Comparison of ENCODE assay signal across 9 cellular contexts in the genomic region with DNA sequence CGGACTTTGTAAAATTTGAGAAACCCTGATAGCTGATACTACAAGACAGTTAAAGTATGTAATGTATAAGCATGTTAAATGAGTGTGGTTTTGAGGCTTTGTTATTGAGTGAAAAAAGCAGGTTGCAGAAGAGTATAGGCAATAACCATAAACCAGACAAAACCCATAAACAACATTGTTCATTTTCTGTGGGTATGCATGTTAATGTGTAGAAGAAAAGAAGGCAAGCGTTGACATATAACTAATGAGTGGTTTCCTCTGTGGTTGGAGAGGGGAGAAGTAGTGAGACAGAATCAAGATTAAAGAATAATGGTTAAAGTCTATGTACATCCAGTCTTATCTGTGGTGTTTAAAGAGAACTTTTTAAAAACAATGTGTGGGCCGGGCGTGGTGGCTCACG. TPM values are rescaled to one million over a fixed set of nuclear protein-coding genes. Genes with fewer than 3 reads are reported as not detected.
DNase-seq lines count a peak whose midpoint lies in the region; ATAC-seq and TF ChIP-seq lines count a peak whose summit lies in the region.
"Had no signal": no experiment of that assay in that cellular context is flagged by ENCODE, and none has a peak within 500 bp of the region (broad histone marks: within the 10 kb centered on the region; RNA-seq: fewer than 3 reads in every experiment).

No MANE protein-coding gene starts in this region.

- peak overlapping the region; percentile 63 to 87 (median 76) for H3K27ac Mint-ChIP-seq in immature natural killer cell

- peak overlapping the region; percentile 46 to 61 (median 59) for H3K4me3 Mint-ChIP-seq in immature natural killer cell

- H3K4me1 Mint-ChIP-seq in immature natural killer cell: peaks cover 58 to 89% of the 10 kb centered on the region in 2 donors

- peaks cover 1 to 12% (median 2%) of the 10 kb centered on the region in 3 donors for H3K27me3 Mint-ChIP-seq in immature natural killer cell (ENCODE audit: low read depth in 3 of 3)

- TF ChIP-seq CTCF in ascending aorta (IDR thresholded peaks at IDR 0.05): no peak
- no peak for TF ChIP-seq CTCF in adrenal gland (IDR thresholded peaks at IDR 0.05)
- TF ChIP-seq CTCF in right atrium auricular region (IDR thresholded peaks at IDR 0.05): no peak

- H3K4me1 ChIP-seq in ascending aorta: no peaks in the 10 kb centered on the region
- peaks cover 0 to 5% of the 10 kb centered on the region in 2 donors for H3K4me1 ChIP-seq in adrenal gland (replicated peaks in 1 of 2)
- peaks cover 0 to 9% of the 10 kb centered on the region in 2 donors for H3K4me1 ChIP-seq in right atrium auricular region
- H3K4me1 ChIP-seq: prostate gland had no signal

- no peak overlapping the region for H3K27ac ChIP-seq in ascending aorta
- H3K27ac ChIP-seq in adrenal gland: no peak overlapping the region
- H3K27ac ChIP-seq in right atrium auricular region: no peak overlapping the region
- H3K27ac ChIP-seq: prostate gland had no signal

- 79 to 93% (median 88%) methylated on average over 5 of the region's 5 CpGs for WGBS in adrenal gland, 4 donors

- peak; percentile 82 for ATAC-seq in GM18909 (IDR thresholded peaks at IDR 0.05; ENCODE audit: poor library complexity, unreplicated experiment)
- peak; percentile 83 for ATAC-seq in HG02759 (IDR thresholded peaks at IDR 0.05; ENCODE audit: unreplicated experiment)

- H3K9me3 ChIP-seq in ascending aorta (no peaks in the 10 kb centered on the region), adrenal gland (replicated peaks in 1 of 3) (no peaks in the 10 kb centered on the region), right atrium auricular region (no peaks in the 10 kb centered on the region)
- H3K9me3 ChIP-seq: prostate gland had no signal

- no peaks in the 10 kb centered on the region for H3K9me3 Mint-ChIP-seq in immature natural killer cell

- no peak for TF ChIP-seq POLR2A in adrenal gland (IDR thresholded peaks at IDR 0.05)

- H3K36me3 Mint-ChIP-seq in immature natural killer cell: peaks cover 20 to 48% (median 31%) of the 10 kb centered on the region in 3 donors

- H3K27me3 ChIP-seq in ascending aorta: no peaks in the 10 kb centered on the region
- no peaks in the 10 kb centered on the region for H3K27me3 ChIP-seq in adrenal gland
- H3K27me3 ChIP-seq in right atrium auricular region: no peaks in the 10 kb centered on the region

- no peak overlapping the region for H3K4me3 ChIP-seq in ascending aorta
- no peak overlapping the region for H3K4me3 ChIP-seq in adrenal gland
- no peak overlapping the region for H3K4me3 ChIP-seq in right atrium auricular region
- H3K4me3 ChIP-seq: prostate gland had no signal

- DNase-seq in MV-4-11 (lab: John Stamatoyannopoulos, UW) (peak; percentile 79), immature natural killer cell (peak; percentile 45 to 66 (median 61)), NCI-H2171 treated with DMSO at 0.1 percent for 48 hours (lab: John Stamatoyannopoulos, UW) (no peak), ascending aorta (ENCODE audit: low spot score in 2 of 2) (no peak), adrenal gland (no peak), right atrium auricular region (ENCODE audit: low spot score) (no peak)

- H3K36me3 ChIP-seq in ascending aorta: peaks cover 40 to 58% of the 10 kb centered on the region in 2 donors
- H3K36me3 ChIP-seq in adrenal gland (replicated peaks in 1 of 2): peaks cover 0 to 53% of the 10 kb centered on the region in 2 donors
- peaks cover 43% of the 10 kb centered on the region for H3K36me3 ChIP-seq in right atrium auricular region

- intact Hi-C loops in ascending aorta (cut with DNase I): no loop called here
- intact Hi-C loops in adrenal gland (cut with DNase I): no loop called here

RNA-seq across cellular contexts. Expression of a gene that starts 26.2 kb away (rescaled TPM):
- 10 to 100 TPM; 16.9 to 31.7 (median 17.3) TPM for polyA plus RNA-seq in immature natural killer cell
- 57.7 TPM for total RNA-seq in ascending aorta
- 100 to 1,000 TPM in 4 of 8 donors, 10 to 100 TPM in 4; 50.1 to 145 (median 92.1) TPM for total RNA-seq in adrenal gland
- polyA plus RNA-seq in adrenal gland: 100 to 1,000 TPM in 1 of 3 donors, 10 to 100 TPM in 2; 31.7 to 222 (median 32.7) TPM
- 10 to 100 TPM; 58.3 to 85.6 TPM for total RNA-seq in right atrium auricular region

Comparison
In these comparisons a context has a peak if more than half of its experiments do, and no peak if none do; other contexts are left out.
1. DNase-seq: peak in MV-4-11 (single experiment) and immature natural killer cell (3 of 3); none in NCI-H2171 treated with DMSO at 0.1 percent for 48 hours (single experiment), ascending aorta (0 of 2), adrenal gland (0 of 7) and right atrium auricular region (single experiment).